Comparison of ENCODE assay signal across 8 cellular contexts in the genomic region with DNA sequence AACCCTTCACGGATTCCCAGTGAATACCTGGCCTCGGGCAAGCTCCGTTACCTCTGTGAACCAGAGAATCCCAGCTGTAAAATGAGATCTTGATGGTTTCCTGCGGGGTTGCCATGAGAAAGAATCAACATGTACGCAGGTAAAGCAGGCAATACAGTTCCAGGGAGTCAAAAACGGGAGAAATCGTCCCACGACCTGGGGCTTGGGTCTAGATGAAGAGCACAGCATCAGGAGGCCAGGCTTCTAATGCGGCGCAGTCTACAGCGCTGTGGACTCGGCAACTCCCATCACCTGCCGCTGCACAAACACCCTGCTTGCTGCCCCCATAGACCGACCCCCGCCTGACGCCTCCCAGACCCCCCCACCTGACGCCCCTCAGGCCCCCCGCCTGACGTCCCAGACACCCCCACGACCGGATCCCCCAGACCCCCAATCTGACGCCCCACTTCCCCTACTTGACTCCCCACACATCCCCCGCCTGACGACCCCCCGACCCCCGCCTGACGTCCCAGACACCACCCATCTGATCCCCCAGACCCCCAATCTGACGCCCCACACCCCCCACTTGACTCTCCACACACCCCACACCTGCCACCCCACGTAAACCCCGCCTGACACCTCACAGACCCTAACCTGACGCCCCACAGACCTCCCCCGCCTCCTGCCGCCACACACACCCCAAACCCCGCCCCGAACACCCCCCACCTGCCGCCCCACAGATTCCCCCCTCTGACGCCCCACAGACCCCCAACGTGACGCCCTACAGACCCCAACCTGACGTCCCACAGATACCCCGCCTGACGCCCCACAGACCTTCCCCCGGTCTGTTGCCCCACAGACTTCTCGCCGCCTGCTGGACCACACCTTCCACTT. TPM values are rescaled to one million over a fixed set of nuclear protein-coding genes. Genes with fewer than 3 reads are reported as not detected.
DNase-seq lines count a peak whose midpoint lies in the region; ATAC-seq and TF ChIP-seq lines count a peak whose summit lies in the region.

No MANE protein-coding gene starts in this region.

- in situ Hi-C loops in gastrocnemius medialis (cut with MboI; ENCODE audit: low sequenced_read_pairs in 4 of 4), result loop anchor here in 1 of 4 donors (25.0 kb wide), 2 partner anchors 1573 to 1652 kb away; a partner anchor contains a TSS
- in situ Hi-C loops in ACHN (cut with HindIII; ENCODE audit: low pct_ligation_motif_present, low pct_unique_long_range_greater_than_20kb, low sequenced_read_pairs), result no loop called here

- H3K27ac ChIP-seq in AG04450 (ENCODE audit: low read depth, low read length) (no peak overlapping the region), heart right ventricle (peak overlapping the region in 1 of 10 donors; percentile 11), gastrocnemius medialis (peak overlapping the region; percentile 79 to 97 (median 92))

- H3K27ac Mint-ChIP-seq in activated T-helper 2 cell treated with anti-CD3 and anti-CD28 coated beads, Interferon-gamma antibody, Interleukin-2, Interleukin-4, amounts not matched to agents 10 μg/mL and 5 μg/mL and 100 μg/mL, durations not matched to agents 14 hours and 24 hours and 36 hours, result peak overlapping the region; percentile 75

- H3K4me3 Mint-ChIP-seq in activated T-helper 2 cell treated with anti-CD3 and anti-CD28 coated beads, Interferon-gamma antibody, Interleukin-2, Interleukin-4, amounts not matched to agents 10 μg/mL and 5 μg/mL and 100 μg/mL, durations not matched to agents 14 hours and 24 hours and 36 hours (ENCODE audit: low read depth), result peak overlapping the region; percentile 71

- WGBS in heart right ventricle, 2 donors, result 6 to 9% methylated on average over 40 to 45 of the region's 45 CpGs

- CTCF ChIA-PET in AG04450 (lab: Charles Lee), result no interaction called here

- H3K36me3 Mint-ChIP-seq in activated T-helper 2 cell treated with anti-CD3 and anti-CD28 coated beads, Interferon-gamma antibody, Interleukin-2, Interleukin-4, amounts not matched to agents 10 μg/mL and 5 μg/mL and 100 μg/mL, durations not matched to agents 14 hours and 24 hours and 36 hours (ENCODE audit: low read depth), result peaks cover 16% of the 10 kb centered on the region

- intact Hi-C loops in activated T-helper 2 cell treated with anti-CD3 and anti-CD28 coated beads, Interferon-gamma antibody, Interleukin-2, Interleukin-4, amounts not matched to agents 10 μg/mL and 5 μg/mL and 100 μg/mL, durations not matched to agents 14 hours and 24 hours and 36 hours (cut with micrococcal nuclease), result loop anchor here (1.0 to 5.0 kb wide), 4 partner anchors 14 to 1647 kb away; a partner anchor contains a TSS
- intact Hi-C loops in heart right ventricle (cut with DNase I), result no loop called here
- intact Hi-C loops in gastrocnemius medialis (cut with DNase I; ENCODE audit: low total_unique reads), result loop anchor here (10.0 kb wide), 1 partner anchor 1570 kb away; a partner anchor contains a TSS

- POLR2A ChIA-PET in AG04450 (lab: Yijun Ruan, JAX), result no interaction called here

- H3K4me3 ChIP-seq in AG04450 (ENCODE audit: low read depth, low read length), result peak overlapping the region; percentile 74
- peak overlapping the region in 9 of 10 donors; percentile 7 to 60 (median 38) for H3K4me3 ChIP-seq in heart right ventricle
- peak overlapping the region; percentile 39 to 61 (median 53) for H3K4me3 ChIP-seq in gastrocnemius medialis

- TF ChIP-seq POLR2A in gastrocnemius medialis (IDR thresholded peaks at IDR 0.05), result no peak

- DNase-seq in AG04450 (ENCODE audit: low read depth, low spot score), result no peak
- DNase-seq in activated T-helper 2 cell treated with anti-CD3 and anti-CD28 coated beads, Interferon-gamma antibody, Interleukin-2, Interleukin-4, amounts not matched to agents 10 μg/mL and 5 μg/mL and 100 μg/mL, durations not matched to agents 14 hours and 24 hours and 36 hours (ENCODE audit: low spot score), result no peak
- peak; percentile 11 to 17 for DNase-seq in heart right ventricle
- DNase-seq in gastrocnemius medialis, result peak in 1 of 2 donors; percentile 19
- DNase-seq in ACHN, result no peak
- no peak for DNase-seq in activated CD8-positive, alpha-beta memory T cell treated with anti-CD3 and anti-CD28 coated beads, Interleukin-2, amount 50 U/mL, for 4 hours
- no peak for DNase-seq in cortex of kidney (lab: John Stamatoyannopoulos, UW)

- TF ChIP-seq CTCF in AG04450 (IDR thresholded peaks at IDR 0.05; ENCODE audit: low read depth, low read length) (no peak), heart right ventricle (IDR thresholded peaks at IDR 0.05) (no peak), gastrocnemius medialis (IDR thresholded peaks at IDR 0.05 in 4 of 5, conservative IDR thresholded peaks at IDR 0.05 in 1 of 5) (no peak)

- H3K9me3 ChIP-seq in AG04450 (ENCODE audit: control insufficient read depth, insufficient read depth, low read length) (no peaks in the 10 kb centered on the region), heart right ventricle (peaks cover 0 to 9% (median 0%) of the 10 kb centered on the region in 11 donors), gastrocnemius medialis (no peaks in the 10 kb centered on the region)

- no peaks in the 10 kb centered on the region for H3K27me3 ChIP-seq in AG04450 (ENCODE audit: control insufficient read depth, insufficient read depth, low read length)
- H3K27me3 ChIP-seq in heart right ventricle, result no peaks in the 10 kb centered on the region
- H3K27me3 ChIP-seq in gastrocnemius medialis, result no peaks in the 10 kb centered on the region

- H3K36me3 ChIP-seq in heart right ventricle (peaks cover 0 to 19% (median 12%) of the 10 kb centered on the region in 9 donors), gastrocnemius medialis (peaks cover 0 to 14% of the 10 kb centered on the region in 2 donors)

- H3K9me3 Mint-ChIP-seq in activated T-helper 2 cell treated with anti-CD3 and anti-CD28 coated beads, Interferon-gamma antibody, Interleukin-2, Interleukin-4, amounts not matched to agents 10 μg/mL and 5 μg/mL and 100 μg/mL, durations not matched to agents 14 hours and 24 hours and 36 hours, result no peaks in the 10 kb centered on the region

- peaks cover 31% of the 10 kb centered on the region for H3K4me1 Mint-ChIP-seq in activated T-helper 2 cell treated with anti-CD3 and anti-CD28 coated beads, Interferon-gamma antibody, Interleukin-2, Interleukin-4, amounts not matched to agents 10 μg/mL and 5 μg/mL and 100 μg/mL, durations not matched to agents 14 hours and 24 hours and 36 hours (ENCODE audit: low read depth)

- no peaks in the 10 kb centered on the region for H3K27me3 Mint-ChIP-seq in activated T-helper 2 cell treated with anti-CD3 and anti-CD28 coated beads, Interferon-gamma antibody, Interleukin-2, Interleukin-4, amounts not matched to agents 10 μg/mL and 5 μg/mL and 100 μg/mL, durations not matched to agents 14 hours and 24 hours and 36 hours (ENCODE audit: low read depth)

- peaks cover 0 to 44% (median 41%) of the 10 kb centered on the region in 9 donors for H3K4me1 ChIP-seq in heart right ventricle
- peaks cover 33 to 39% of the 10 kb centered on the region in 2 donors for H3K4me1 ChIP-seq in gastrocnemius medialis

- peak; percentile 9 for ATAC-seq in HG02885 (IDR thresholded peaks at IDR 0.05; ENCODE audit: poor library complexity, unreplicated experiment)
- ATAC-seq in heart right ventricle, result no peak
- ATAC-seq in gastrocnemius medialis, result no peak

RNA-seq across cellular contexts. Expression of a gene that starts 0.6 kb away (rescaled TPM):
- polyA plus RNA-seq in AG04450 (2011; rRNA removed), result 7.5 and 10.4 TPM in 2 replicates
- polyA minus RNA-seq in AG04450 (2011; rRNA and poly(A)+ RNA removed), result 2.5 and 5.0 TPM in 2 replicates
- total RNA-seq in activated T-helper 2 cell treated with anti-CD3 and anti-CD28 coated beads, Interferon-gamma antibody, Interleukin-2, Interleukin-4, amounts not matched to agents 10 μg/mL and 5 μg/mL and 100 μg/mL, durations not matched to agents 14 hours and 24 hours and 36 hours, result 6.9 and 7.3 TPM in 2 replicates
- 10 to 100 TPM in 2 of 10 donors, 1 to 10 TPM in 8; 7.0 to 12.6 (median 9.3) TPM for total RNA-seq in heart right ventricle
- 10 to 100 TPM in 1 of 2 donors, 1 to 10 TPM in 1; 3.7 to 16.2 TPM for polyA plus RNA-seq in heart right ventricle
- total RNA-seq in gastrocnemius medialis, result 10 to 100 TPM in 3 of 4 donors, 1 to 10 TPM in 1; 5.6 to 12.4 (median 11.3) TPM

RNA-seq across cellular contexts. Expression of a gene that starts 3.4 kb away (rescaled TPM):
- polyA plus RNA-seq in AG04450 (2011; rRNA removed) (6.5 and 8.9 TPM in 2 replicates), heart right ventricle (1 to 10 TPM; 3.1 to 3.7 TPM)
- 2.9 and 6.5 TPM in 2 replicates for polyA minus RNA-seq in AG04450 (2011; rRNA and poly(A)+ RNA removed)
- total RNA-seq in activated T-helper 2 cell treated with anti-CD3 and anti-CD28 coated beads, Interferon-gamma antibody, Interleukin-2, Interleukin-4, amounts not matched to agents 10 μg/mL and 5 μg/mL and 100 μg/mL, durations not matched to agents 14 hours and 24 hours and 36 hours, result 6.0 and 6.8 TPM in 2 replicates
- total RNA-seq in heart right ventricle (1 to 10 TPM; 3.3 to 5.9 (median 4.6) TPM), gastrocnemius medialis (10 to 100 TPM in 1 of 4 donors, 1 to 10 TPM in 3; 4.8 to 15.5 (median 6.9) TPM)

RNA-seq across cellular contexts. Expression of a gene that starts 54.8 kb away (rescaled TPM):
- polyA plus RNA-seq in AG04450 (2011; rRNA removed) (0.48 and 1.1 TPM in 2 replicates), heart right ventricle (1 to 10 TPM in 1 of 2 donors, under 1 TPM in 1; 0.52 to 2.6 TPM)
- polyA minus RNA-seq in AG04450 (2011; rRNA and poly(A)+ RNA removed), result 1.6 and 3.0 TPM in 2 replicates
- total RNA-seq in activated T-helper 2 cell treated with anti-CD3 and anti-CD28 coated beads, Interferon-gamma antibody, Interleukin-2, Interleukin-4, amounts not matched to agents 10 μg/mL and 5 μg/mL and 100 μg/mL, durations not matched to agents 14 hours and 24 hours and 36 hours, result 1.1 and 1.7 TPM in 2 replicates
- total RNA-seq in heart right ventricle (10 to 100 TPM in 1 of 10 donors, 1 to 10 TPM in 8, under 1 TPM in 1; 0.83 to 20.8 (median 2.0) TPM), gastrocnemius medialis (1 to 10 TPM in 1 of 4 donors, under 1 TPM in 2, not detected in 1; 0.31 to 2.2 (median 0.62) TPM)

Comparison
In these comparisons a context has a peak if more than half of its experiments do, and no peak if none do; other contexts are left out.
1. DNase-seq: peak in heart right ventricle (2 of 2); none in AG04450 (single experiment), activated T-helper 2 cell treated with anti-CD3 and anti-CD28 coated beads, Interferon-gamma antibody, Interleukin-2, Interleukin-4, amounts not matched to agents 10 μg/mL and 5 μg/mL and 100 μg/mL, durations not matched to agents 14 hours and 24 hours and 36 hours (single experiment), ACHN (single experiment), activated CD8-positive, alpha-beta memory T cell treated with anti-CD3 and anti-CD28 coated beads, Interleukin-2, amount 50 U/mL, for 4 hours (single experiment) and cortex of kidney (single experiment).
2. intact Hi-C loops: an anchor here in activated T-helper 2 cell treated with anti-CD3 and anti-CD28 coated beads, Interferon-gamma antibody, Interleukin-2, Interleukin-4, amounts not matched to agents 10 μg/mL and 5 μg/mL and 100 μg/mL, durations not matched to agents 14 hours and 24 hours and 36 hours (1.0 to 5.0 kb wide) and gastrocnemius medialis (10.0 kb wide); none called in heart right ventricle.
3. Peak in every context shown above with its lines, with median percentiles within 50 percentile points of each other: H3K4me3 ChIP-seq.